ENCODE assay signal across 16 cellular contexts in the genomic region with DNA sequence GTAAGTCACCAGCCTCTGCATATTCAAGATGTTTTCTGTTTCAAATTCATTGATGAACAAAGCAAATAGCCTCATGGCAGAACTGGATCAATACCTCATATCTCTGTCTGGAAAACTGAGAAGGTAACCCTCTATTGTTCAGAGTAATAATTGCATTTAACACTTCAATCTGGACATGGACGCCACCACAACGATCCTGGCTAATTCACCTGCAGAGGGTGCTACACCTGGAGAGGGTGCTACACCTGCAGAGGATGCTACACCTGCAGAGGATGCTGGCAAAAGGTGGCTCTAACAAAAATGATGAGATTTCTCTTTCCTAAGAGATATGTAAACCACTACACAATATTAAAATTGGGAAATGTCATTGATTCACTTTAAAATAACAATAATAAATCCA.
A peak's percentile ranks its signal among the peaks of the same experiment; 100 is the strongest.
DNase-seq lines count a peak whose midpoint lies in the region; ATAC-seq and TF ChIP-seq lines count a peak whose summit lies in the region.
"Had no signal": no experiment of that assay in that cellular context is flagged by ENCODE, and none has a peak within 500 bp of the region (broad histone marks: within the 10 kb centered on the region; RNA-seq: fewer than 3 reads in every experiment).

No MANE protein-coding gene starts in this region.

- peaks cover 66% of the 10 kb centered on the region for H3K4me1 Mint-ChIP-seq in brain
- H3K4me1 Mint-ChIP-seq: activated CD4-positive, alpha-beta T cell treated with anti-CD3 and anti-CD28 coated beads, Interleukin-2, amount 10 ng/mL, durations not matched to agents 24 days and 14 days; T-helper 17 cell had no signal

- DNase-seq in NCI-H2171 treated with DMSO at 0.1 percent for 48 hours (lab: John Stamatoyannopoulos, UW) (peak; percentile 24), NCI-H2171 (lab: John Stamatoyannopoulos, UW) (no peak), NCI-H146 (lab: John Stamatoyannopoulos, UW) (peak; percentile 83), GM13977 (ENCODE audit: low spot score) (no peak)
- DNase-seq in stimulated activated CD4-positive, alpha-beta T cell treated with anti-CD3 and anti-CD28 coated beads, Interleukin-2, amount 100 ng/mL, for 24 hours: no peak
- DNase-seq: activated CD4-positive, alpha-beta T cell treated with anti-CD3 and anti-CD28 coated beads, Interleukin-2, amount 10 ng/mL, durations not matched to agents 24 days and 14 days; activated T-cell treated with anti-CD3 and anti-CD28 coated beads, Interleukin-2, amount 50 U/mL, for 1 hour; effector memory CD8-positive, alpha-beta T cell; Kasumi-1; mesenchymal stem cell; T-helper 17 cell had no signal

- H3K9ac ChIP-seq in neural cell (ENCODE audit: low read length): no peak overlapping the region
- H3K9ac ChIP-seq: neural progenitor cell had no signal

- in situ Hi-C loops in GM13977 (cut with MboI; ENCODE audit: low pct_unique_long_range_greater_than_20kb, low sequenced_read_pairs, unreplicated experiment): no loop called here

- H3K4me3 ChIP-seq in neural cell (ENCODE audit: low read length): no peak overlapping the region
- H3K4me3 ChIP-seq: neural progenitor cell had no signal

- H3K27ac Mint-ChIP-seq in brain: peak overlapping the region in 3 of 5 experiments; percentile 7 to 71 (median 30)
- H3K27ac Mint-ChIP-seq: activated CD4-positive, alpha-beta T cell treated with anti-CD3 and anti-CD28 coated beads, Interleukin-2, amount 10 ng/mL, durations not matched to agents 24 days and 14 days; activated naive CD4-positive, alpha-beta T cell treated with anti-CD3 and anti-CD28 coated beads, Interleukin-2, amount 50 U/mL, for 72 hours; effector memory CD8-positive, alpha-beta T cell; neural progenitor cell; T-helper 17 cell had no signal

- TF ChIP-seq CTCF in brain (conservative IDR thresholded peaks at IDR 0.05) (no peak), neural cell (IDR thresholded peaks at IDR 0.05; ENCODE audit: poor library complexity, severe bottlenecking) (peak; percentile 31), GM13977 (IDR thresholded peaks at IDR 0.05; ENCODE audit: extremely low read depth, insufficient read depth, missing control alignments) (no peak)

- no peak for TF ChIP-seq RAD21 in neural cell (conservative IDR thresholded peaks at IDR 0.05)

- no peaks in the 10 kb centered on the region for H3K27me3 ChIP-seq in neural cell (ENCODE audit: insufficient read depth, low read depth, low read length)
- H3K27me3 ChIP-seq: neural progenitor cell had no signal

- no peak overlapping the region for H3K4me3 Mint-ChIP-seq in brain
- H3K4me3 Mint-ChIP-seq: activated CD4-positive, alpha-beta T cell treated with anti-CD3 and anti-CD28 coated beads, Interleukin-2, amount 10 ng/mL, durations not matched to agents 24 days and 14 days; effector memory CD8-positive, alpha-beta T cell; neural progenitor cell; T-helper 17 cell had no signal

- TF ChIP-seq EP300 in neural cell (conservative IDR thresholded peaks at IDR 0.05; ENCODE audit: poor library complexity, severe bottlenecking): no peak

- H3K36me3 ChIP-seq in neural cell (ENCODE audit: insufficient read depth, low read length): no peaks in the 10 kb centered on the region
- H3K36me3 ChIP-seq: neural progenitor cell had no signal

- H3K9me3 ChIP-seq in neural cell (ENCODE audit: low read length): no peaks in the 10 kb centered on the region

- no peaks in the 10 kb centered on the region for H3K36me3 Mint-ChIP-seq in brain
- H3K36me3 Mint-ChIP-seq: activated naive CD4-positive, alpha-beta T cell treated with anti-CD3 and anti-CD28 coated beads, Interleukin-2, amount 50 U/mL, for 72 hours; neural progenitor cell had no signal

- ATAC-seq in HG03521 (IDR thresholded peaks at IDR 0.05; ENCODE audit: unreplicated experiment): no peak
- ATAC-seq: activated naive CD4-positive, alpha-beta T cell treated with anti-CD3 and anti-CD28 coated beads, Interleukin-2, amount 50 U/mL, for 72 hours; effector memory CD8-positive, alpha-beta T cell; T-helper 17 cell had no signal

- no peak overlapping the region for H3K4me2 ChIP-seq in neural cell (ENCODE audit: low read length)
- H3K4me2 ChIP-seq: neural progenitor cell had no signal

- H3K9me2 ChIP-seq in neural cell (ENCODE audit: insufficient read depth, low read length): no peaks in the 10 kb centered on the region

- peak overlapping the region; percentile 98 for H3K27ac ChIP-seq in neural cell (ENCODE audit: low read length)
- H3K27ac ChIP-seq: neural progenitor cell had no signal

- H2AFZ ChIP-seq in neural cell (ENCODE audit: low read depth, low read length): no peak overlapping the region

- no peaks in the 10 kb centered on the region for H3K79me2 ChIP-seq in neural cell (replicated peaks; ENCODE audit: insufficient read depth, low read length)

- H3K27me3 Mint-ChIP-seq in brain: peaks cover 3% of the 10 kb centered on the region

- peaks cover 6% of the 10 kb centered on the region for H3F3A ChIP-seq in neural cell (ENCODE audit: insufficient read depth, low read length, poor library complexity, severe bottlenecking)

- H3K9me3 Mint-ChIP-seq in brain: no peaks in the 10 kb centered on the region
- H3K9me3 Mint-ChIP-seq: activated CD4-positive, alpha-beta T cell treated with anti-CD3 and anti-CD28 coated beads, Interleukin-2, amount 10 ng/mL, durations not matched to agents 24 days and 14 days; effector memory CD8-positive, alpha-beta T cell; neural progenitor cell had no signal

- no peaks in the 10 kb centered on the region for H4K20me1 ChIP-seq in neural cell (ENCODE audit: insufficient read depth)

TF ChIP-seq in neural cell, 6 proteins besides CTCF, POLR2A, EP300 and RAD21:
- no peak for TF ChIP-seq MXI1 (conservative IDR thresholded peaks at IDR 0.05; ENCODE audit: poor library complexity, severe bottlenecking)
- TF ChIP-seq, protein P1, sequence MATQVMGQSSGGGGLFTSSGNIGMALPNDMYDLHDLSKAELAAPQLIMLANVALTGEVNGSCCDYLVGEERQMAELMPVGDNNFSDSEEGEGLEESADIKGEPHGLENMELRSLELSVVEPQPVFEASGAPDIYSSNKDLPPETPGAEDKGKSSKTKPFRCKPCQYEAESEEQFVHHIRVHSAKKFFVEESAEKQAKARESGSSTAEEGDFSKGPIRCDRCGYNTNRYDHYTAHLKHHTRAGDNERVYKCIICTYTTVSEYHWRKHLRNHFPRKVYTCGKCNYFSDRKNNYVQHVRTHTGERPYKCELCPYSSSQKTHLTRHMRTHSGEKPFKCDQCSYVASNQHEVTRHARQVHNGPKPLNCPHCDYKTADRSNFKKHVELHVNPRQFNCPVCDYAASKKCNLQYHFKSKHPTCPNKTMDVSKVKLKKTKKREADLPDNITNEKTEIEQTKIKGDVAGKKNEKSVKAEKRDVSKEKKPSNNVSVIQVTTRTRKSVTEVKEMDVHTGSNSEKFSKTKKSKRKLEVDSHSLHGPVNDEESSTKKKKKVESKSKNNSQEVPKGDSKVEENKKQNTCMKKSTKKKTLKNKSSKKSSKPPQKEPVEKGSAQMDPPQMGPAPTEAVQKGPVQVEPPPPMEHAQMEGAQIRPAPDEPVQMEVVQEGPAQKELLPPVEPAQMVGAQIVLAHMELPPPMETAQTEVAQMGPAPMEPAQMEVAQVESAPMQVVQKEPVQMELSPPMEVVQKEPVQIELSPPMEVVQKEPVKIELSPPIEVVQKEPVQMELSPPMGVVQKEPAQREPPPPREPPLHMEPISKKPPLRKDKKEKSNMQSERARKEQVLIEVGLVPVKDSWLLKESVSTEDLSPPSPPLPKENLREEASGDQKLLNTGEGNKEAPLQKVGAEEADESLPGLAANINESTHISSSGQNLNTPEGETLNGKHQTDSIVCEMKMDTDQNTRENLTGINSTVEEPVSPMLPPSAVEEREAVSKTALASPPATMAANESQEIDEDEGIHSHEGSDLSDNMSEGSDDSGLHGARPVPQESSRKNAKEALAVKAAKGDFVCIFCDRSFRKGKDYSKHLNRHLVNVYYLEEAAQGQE (IDR thresholded peaks at IDR 0.05; ENCODE audit: borderline replicate concordance): no peak
- no peak for TF ChIP-seq SMC3 (conservative IDR thresholded peaks at IDR 0.05; ENCODE audit: poor library complexity)
- TF ChIP-seq POLR2AphosphoS5 (IDR thresholded peaks at IDR 0.05): no peak
- TF ChIP-seq TAF1 (IDR thresholded peaks at IDR 0.05; ENCODE audit: low read depth): no peak
- TF ChIP-seq EZH2 (IDR thresholded peaks at IDR 0.05; ENCODE audit: borderline replicate concordance, insufficient read depth, low read length, poor library complexity, severe bottlenecking): no peak

Comparison
In these comparisons a context has a peak if more than half of its experiments do, and no peak if none do; other contexts are left out.
1. DNase-seq: peak in NCI-H2171 treated with DMSO at 0.1 percent for 48 hours (single experiment) and NCI-H146 (single experiment); none in NCI-H2171 (single experiment), GM13977 (single experiment) and stimulated activated CD4-positive, alpha-beta T cell treated with anti-CD3 and anti-CD28 coated beads, Interleukin-2, amount 100 ng/mL, for 24 hours (0 of 2).